8 cellular contexts compared by ENCODE assay signal in the genomic region with DNA sequence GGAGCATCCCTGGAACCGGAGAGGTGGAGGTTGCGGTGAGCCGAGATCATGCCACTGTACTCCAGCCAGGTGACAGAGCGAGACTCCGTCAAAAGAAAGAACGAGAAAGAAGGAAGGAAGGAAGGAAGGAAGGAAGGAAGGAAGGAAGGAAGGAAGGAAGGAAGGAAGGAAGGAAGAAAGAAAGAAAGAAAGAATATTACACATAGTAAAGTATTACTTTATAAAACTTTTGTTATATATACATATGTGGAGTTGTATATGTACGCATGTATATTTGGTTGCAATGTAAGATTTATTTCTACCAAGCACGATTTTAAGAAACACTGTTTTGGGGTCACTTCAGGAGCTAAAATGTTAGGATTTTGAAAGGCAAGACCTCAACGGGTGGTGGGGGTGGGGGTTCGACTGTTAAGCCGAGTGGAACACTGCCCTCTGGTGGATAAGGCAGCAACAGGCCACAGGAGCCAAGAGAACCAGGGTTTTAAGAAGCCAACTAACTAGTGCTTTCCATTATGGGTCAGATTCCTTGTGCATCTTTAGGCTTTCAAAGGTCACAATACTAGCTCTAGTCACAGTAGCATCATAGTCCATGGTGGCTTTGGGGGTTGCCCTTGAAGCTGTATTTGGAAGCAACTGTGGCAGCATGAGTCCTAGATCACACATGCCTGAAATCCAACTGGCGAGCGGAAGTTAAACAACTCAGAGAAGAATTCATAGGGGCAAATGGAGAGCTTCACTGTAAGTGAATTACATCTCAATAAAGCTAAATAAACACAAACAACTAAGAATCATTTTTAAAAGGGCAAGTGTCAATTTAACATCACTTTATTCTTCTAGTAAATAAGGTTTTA. TPM values are rescaled to one million over a fixed set of nuclear protein-coding genes. Genes with fewer than 3 reads are reported as not detected.
A peak's percentile ranks its signal among the peaks of the same experiment; 100 is the strongest.
DNase-seq lines count a peak whose midpoint lies in the region; ATAC-seq and TF ChIP-seq lines count a peak whose summit lies in the region.

No MANE protein-coding gene starts in this region.

- no peak overlapping the region for H3K4me3 ChIP-seq in OCI-LY3 (ENCODE audit: low read length)

- ATAC-seq in HG03175 (IDR thresholded peaks at IDR 0.05; ENCODE audit: unreplicated experiment) (peak; percentile 78), esophagus mucosa (peak; percentile 59), GM18868 (IDR thresholded peaks at IDR 0.05; ENCODE audit: unreplicated experiment) (no peak)
- ATAC-seq in naive thymus-derived CD8-positive, alpha-beta T cell: peak in 1 of 2 donors; percentile 73

- peaks cover 8 to 23% (median 8%) of the 10 kb centered on the region in 4 donors for H3K4me1 Mint-ChIP-seq in naive thymus-derived CD8-positive, alpha-beta T cell

- peaks cover 8% of the 10 kb centered on the region for H3K79me2 ChIP-seq in OCI-LY3 (ENCODE audit: low read length)

- no peaks in the 10 kb centered on the region for H3K27me3 Mint-ChIP-seq in naive thymus-derived CD8-positive, alpha-beta T cell

- no peaks in the 10 kb centered on the region for H3K9me3 Mint-ChIP-seq in naive thymus-derived CD8-positive, alpha-beta T cell

- no peak overlapping the region for H3K27ac Mint-ChIP-seq in naive thymus-derived CD8-positive, alpha-beta T cell

- peaks cover 19% of the 10 kb centered on the region for H3K36me3 ChIP-seq in OCI-LY3 (replicated peaks; ENCODE audit: low read depth, low read length)

- H3K27ac ChIP-seq in OCI-LY3 (ENCODE audit: low read length): no peak overlapping the region
- H3K27ac ChIP-seq in substantia nigra (ENCODE audit: low read depth, low read length, poor library complexity, severe bottlenecking): no peak overlapping the region

- no peak overlapping the region for H3K4me2 ChIP-seq in OCI-LY3 (ENCODE audit: low read length)

- no peaks in the 10 kb centered on the region for H3K9me3 ChIP-seq in OCI-LY3 (ENCODE audit: insufficient read depth, low read length)

- TF ChIP-seq CTCF in GM10266 (IDR thresholded peaks at IDR 0.05; ENCODE audit: control insufficient read depth, insufficient read depth, low read depth, missing control alignments) (peak; percentile 88), OCI-LY3 (IDR thresholded peaks at IDR 0.05; ENCODE audit: low read depth, low read length) (peak; percentile 99)

- no peak overlapping the region for H2AFZ ChIP-seq in OCI-LY3 (ENCODE audit: low read depth, low read length)

- POLR2A ChIA-PET in naive thymus-derived CD8-positive, alpha-beta T cell (lab: Charles Lee): interaction anchor here (0.7 to 2.7 kb wide), 6 partner anchors 8 to 173 kb away, joined by 3 to 9 read pairs (median 4); no protein-coding TSS in a partner anchor

- H3K4me1 ChIP-seq in OCI-LY3 (ENCODE audit: low read length): no peaks in the 10 kb centered on the region

- H4K20me1 ChIP-seq in OCI-LY3 (ENCODE audit: insufficient read depth, low read length): peaks cover 9% of the 10 kb centered on the region

- H3K27me3 ChIP-seq in OCI-LY3 (ENCODE audit: low read depth, low read length): no peaks in the 10 kb centered on the region

- no peak overlapping the region for H3K9ac ChIP-seq in OCI-LY3 (ENCODE audit: low read length)

- DNase-seq in GM10266 (ENCODE audit: extremely low spot score) (peak; percentile 70), activated T-cell treated with anti-CD3 and anti-CD28 coated beads for 48 hours (ENCODE audit: low read depth) (peak; percentile 59), substantia nigra (lab: John Stamatoyannopoulos, UW) (peak in 35 of 49 donors; percentile 8 to 68 (median 36))
- peak; percentile 34 to 81 (median 57) for DNase-seq in naive thymus-derived CD8-positive, alpha-beta T cell

- peaks cover 0 to 39% (median 10%) of the 10 kb centered on the region in 3 donors for H3K36me3 Mint-ChIP-seq in naive thymus-derived CD8-positive, alpha-beta T cell

- H3K4me3 Mint-ChIP-seq in naive thymus-derived CD8-positive, alpha-beta T cell: no peak overlapping the region

RNA-seq across cellular contexts. Expression of a gene that starts 22.5 kb away (rescaled TPM):
- 28.8 TPM for total RNA-seq in esophagus mucosa
- total RNA-seq in naive thymus-derived CD8-positive, alpha-beta T cell: 10 to 100 TPM; 18.7 to 27.0 TPM
- polyA plus RNA-seq in naive thymus-derived CD8-positive, alpha-beta T cell: 10 to 100 TPM; 12.7 to 17.0 (median 16.3) TPM

RNA-seq across cellular contexts. Expression of a gene that starts 22.5 kb away (rescaled TPM):
- total RNA-seq in esophagus mucosa: 4.8 TPM
- total RNA-seq in naive thymus-derived CD8-positive, alpha-beta T cell: 1 to 10 TPM; 6.9 TPM
- under 1 TPM; 0.14 to 0.77 (median 0.64) TPM for polyA plus RNA-seq in naive thymus-derived CD8-positive, alpha-beta T cell

RNA-seq across cellular contexts. Expression of a gene that starts 39.4 kb away (rescaled TPM):
- total RNA-seq in esophagus mucosa: 78.7 TPM
- 10 to 100 TPM; 36.0 to 45.7 TPM for total RNA-seq in naive thymus-derived CD8-positive, alpha-beta T cell
- 10 to 100 TPM; 25.4 to 52.5 (median 36.0) TPM for polyA plus RNA-seq in naive thymus-derived CD8-positive, alpha-beta T cell
